In the genomic region with DNA sequence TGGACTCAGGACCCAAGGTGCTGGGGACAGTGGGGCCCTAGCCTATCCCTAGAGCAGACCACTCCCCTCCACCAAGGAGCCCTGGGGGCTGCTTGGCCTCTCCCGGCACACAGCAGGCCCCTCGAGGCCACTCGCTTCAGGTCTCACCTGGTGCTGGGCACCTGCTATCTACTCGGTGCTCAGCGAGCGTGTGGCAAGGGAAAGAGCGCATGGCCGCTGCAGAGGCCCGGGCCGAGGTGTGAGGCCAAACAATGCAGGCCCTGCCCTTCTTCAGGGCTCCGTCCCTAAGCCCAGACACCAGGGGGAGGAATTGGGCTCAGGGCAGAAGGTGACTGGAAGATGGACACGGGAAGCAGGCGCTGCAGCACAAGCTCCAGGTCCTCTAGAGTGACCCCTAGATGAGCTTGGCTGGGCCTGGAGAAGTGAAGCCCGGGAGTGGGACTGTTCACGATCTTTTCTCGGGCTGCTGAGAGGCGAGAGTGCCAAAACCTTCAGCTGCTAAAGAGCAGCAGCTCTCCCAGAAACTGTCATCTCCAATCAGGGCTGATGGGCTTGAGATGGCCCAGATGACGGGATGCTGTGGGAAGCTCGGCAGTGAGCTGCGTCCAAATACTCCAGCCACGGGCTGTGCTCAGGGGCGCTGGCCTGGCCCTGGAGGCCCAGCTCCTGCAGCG, we compare ENCODE assay signal across 23 cellular contexts. TPM values are rescaled to one million over a fixed set of nuclear protein-coding genes. Genes with fewer than 3 reads are reported as not detected.
DNase-seq lines count a peak whose midpoint lies in the region; ATAC-seq and TF ChIP-seq lines count a peak whose summit lies in the region.
"Had no signal": no experiment of that assay in that cellular context is flagged by ENCODE, and none has a peak within 500 bp of the region (broad histone marks: within the 10 kb centered on the region; RNA-seq: fewer than 3 reads in every experiment).

No MANE protein-coding gene starts in this region.

- TF ChIP-seq CTCF in foreskin fibroblast (IDR thresholded peaks at IDR 0.05; ENCODE audit: low read depth, low read length) = no peak
- TF ChIP-seq CTCF in mucosa of descending colon (IDR thresholded peaks at IDR 0.05) = no peak
- TF ChIP-seq CTCF in upper lobe of right lung (IDR thresholded peaks at IDR 0.05) = no peak
- TF ChIP-seq CTCF in GM10266 (IDR thresholded peaks at IDR 0.05; ENCODE audit: control insufficient read depth, insufficient read depth, low read depth, missing control alignments) = no peak
- TF ChIP-seq CTCF in smooth muscle cell (IDR thresholded peaks at IDR 0.05; ENCODE audit: borderline replicate concordance, insufficient read depth, poor library complexity, severe bottlenecking) = no peak

- H3K27me3 ChIP-seq in upper lobe of right lung = peaks cover 5% of the 10 kb centered on the region
- no peaks in the 10 kb centered on the region for H3K27me3 ChIP-seq in smooth muscle cell (ENCODE audit: low read depth)
- H3K27me3 ChIP-seq: neural progenitor cell had no signal

- no peak overlapping the region for H2AFZ ChIP-seq in smooth muscle cell (ENCODE audit: low read depth)
- H2AFZ ChIP-seq: neural progenitor cell had no signal

- peak; percentile 7 for DNase-seq in NCI-H82 (lab: John Stamatoyannopoulos, UW)
- DNase-seq in NCI-H82 treated with DMSO at 0.1 percent for 48 hours (lab: John Stamatoyannopoulos, UW; ENCODE audit: unreplicated experiment) = no peak
- DNase-seq in foreskin fibroblast = peak; percentile 21 to 34
- DNase-seq in mucosa of descending colon = peak in 2 of 3 donors; percentile 49
- peak; percentile 64 for DNase-seq in upper lobe of right lung
- no peak for DNase-seq in GM10266 (ENCODE audit: extremely low spot score)
- no peak for DNase-seq in smooth muscle cell (lab: John Stamatoyannopoulos, UW; ENCODE audit: unreplicated experiment)
- DNase-seq: activated CD4-positive, alpha-beta T cell treated with anti-CD3 and anti-CD28 coated beads, Interleukin-2, amount 10 ng/mL, durations not matched to agents 24 days and 14 days; activated T-cell treated with anti-CD3 and anti-CD28 coated beads, Interleukin-2, amount 50 U/mL, for 48 hours; CD8-positive, alpha-beta T cell; central memory CD4-positive, alpha-beta T cell; HFFc6; NCI-H1092; NCI-H2171; SHP77 treated with DMSO at 0.1 percent for 48 hours; T-helper 9 cell had no signal

- no peaks in the 10 kb centered on the region for H3K4me1 ChIP-seq in mucosa of descending colon (ENCODE audit: low read depth)
- H3K4me1 ChIP-seq in upper lobe of right lung = no peaks in the 10 kb centered on the region
- no peaks in the 10 kb centered on the region for H3K4me1 ChIP-seq in smooth muscle cell (ENCODE audit: low read depth)
- H3K4me1 ChIP-seq: neural progenitor cell had no signal

- H3F3A ChIP-seq in smooth muscle cell (ENCODE audit: low read depth) = no peaks in the 10 kb centered on the region

- H3K4me2 ChIP-seq in smooth muscle cell = no peak overlapping the region
- H3K4me2 ChIP-seq: neural progenitor cell had no signal

- H3K79me2 ChIP-seq in smooth muscle cell (ENCODE audit: low read depth) = no peaks in the 10 kb centered on the region

- no peaks in the 10 kb centered on the region for H3K36me3 ChIP-seq in mucosa of descending colon (ENCODE audit: low read depth)
- no peaks in the 10 kb centered on the region for H3K36me3 ChIP-seq in upper lobe of right lung
- H3K36me3 ChIP-seq in smooth muscle cell (ENCODE audit: low read depth) = no peaks in the 10 kb centered on the region
- H3K36me3 ChIP-seq: neural progenitor cell had no signal

- H3K9ac ChIP-seq in smooth muscle cell (ENCODE audit: low read depth) = no peak overlapping the region
- H3K9ac ChIP-seq: neural progenitor cell had no signal

- intact Hi-C loops in mucosa of descending colon (cut with DNase I, micrococcal nuclease) (no loop called here), upper lobe of right lung (cut with DNase I) (no loop called here)

- H3K9me3 ChIP-seq in mucosa of descending colon = no peaks in the 10 kb centered on the region
- H3K9me3 ChIP-seq in upper lobe of right lung = no peaks in the 10 kb centered on the region
- no peaks in the 10 kb centered on the region for H3K9me3 ChIP-seq in smooth muscle cell (replicated peaks; ENCODE audit: low read depth)

- H3K4me3 ChIP-seq in foreskin fibroblast (ENCODE audit: low read depth in 1 of 2, low read length in 2 of 2) (no peak overlapping the region), mucosa of descending colon (no peak overlapping the region), upper lobe of right lung (no peak overlapping the region), smooth muscle cell (no peak overlapping the region)
- H3K4me3 ChIP-seq: GM12878, neural progenitor cell, skin epidermis had no signal

- WGBS in smooth muscle cell (ENCODE audit: low lambda C conversion rate) = 89% methylated on average over 23 of the region's 23 CpGs

- ATAC-seq in mucosa of descending colon (peak; percentile 56), upper lobe of right lung (peak; percentile 36), GM21619 (IDR thresholded peaks at IDR 0.05; ENCODE audit: unreplicated experiment) (no peak)
- ATAC-seq: CD8-positive, alpha-beta T cell; GM12878 had no signal

- no peaks in the 10 kb centered on the region for H4K20me1 ChIP-seq in smooth muscle cell (ENCODE audit: low read depth)

- H3K27ac ChIP-seq in upper lobe of right lung (no peak overlapping the region), smooth muscle cell (ENCODE audit: low read depth) (no peak overlapping the region)
- H3K27ac ChIP-seq: 22Rv1, epithelial cell of prostate, neural progenitor cell, skin epidermis had no signal

RNA-seq across cellular contexts. Expression of a gene that starts 43.9 kb away (rescaled TPM):
- total RNA-seq in mucosa of descending colon (under 1 TPM; 0.23 to 0.57 (median 0.29) TPM), upper lobe of right lung (not detected), smooth muscle cell (8.1 and 9.4 TPM in 2 replicates)
- 18.3 and 20.6 TPM in 2 replicates for polyA plus RNA-seq in smooth muscle cell
- total RNA-seq: activated CD4-positive, alpha-beta T cell treated with anti-CD3 and anti-CD28 coated beads, Interleukin-2, amount 10 ng/mL, durations not matched to agents 24 days and 14 days; CD8-positive, alpha-beta T cell; GM12878; lung microvascular endothelial cell had no signal

Comparison
In these comparisons a context has a peak if more than half of its experiments do, and no peak if none do; other contexts are left out.
1. DNase-seq: peak in NCI-H82 (single experiment), foreskin fibroblast (2 of 2), mucosa of descending colon (2 of 3) and upper lobe of right lung (single experiment); none in NCI-H82 treated with DMSO at 0.1 percent for 48 hours (single experiment), GM10266 (single experiment) and smooth muscle cell (single experiment).